ENCODE assay signal across 1 cellular context in the genomic region with DNA sequence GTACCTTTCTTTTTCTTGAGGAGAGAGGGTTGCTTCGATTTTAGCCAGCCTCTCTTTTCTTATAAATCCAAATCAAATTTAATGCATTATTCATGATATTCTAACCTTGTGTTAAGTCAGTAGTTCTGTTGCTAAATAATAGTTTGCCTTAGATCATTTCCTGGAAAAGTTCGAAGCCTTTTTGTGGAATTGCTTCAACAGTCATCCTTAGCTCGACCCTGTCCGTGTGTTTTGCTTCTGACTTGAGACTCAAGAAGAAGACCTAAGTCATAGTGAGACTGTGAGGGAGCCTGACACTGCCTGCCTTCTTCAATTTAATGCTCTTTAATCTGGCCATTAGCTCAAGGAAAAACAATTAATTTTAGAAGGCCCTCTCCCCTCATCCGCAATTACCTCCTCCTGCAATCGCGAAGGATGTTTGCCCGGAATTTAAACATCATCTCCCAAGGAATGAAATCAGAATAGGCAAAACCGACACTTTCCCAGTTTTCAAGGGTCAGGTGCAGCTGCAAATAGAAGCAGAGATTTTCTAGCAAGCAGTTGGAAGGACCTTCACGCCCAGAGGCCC.
A peak's percentile ranks its signal among the peaks of the same experiment; 100 is the strongest.
TF ChIP-seq lines count a peak whose summit lies in the region.

No MANE protein-coding gene starts in this region.

TF ChIP-seq in H1, 55 proteins besides CTCF, POLR2A, EP300 and RAD21:
- TF ChIP-seq TAF7 (optimal IDR thresholded peaks at IDR 0.05; ENCODE audit: borderline replicate concordance, low read depth, low read length), result no peak
- TF ChIP-seq, protein P1, sequence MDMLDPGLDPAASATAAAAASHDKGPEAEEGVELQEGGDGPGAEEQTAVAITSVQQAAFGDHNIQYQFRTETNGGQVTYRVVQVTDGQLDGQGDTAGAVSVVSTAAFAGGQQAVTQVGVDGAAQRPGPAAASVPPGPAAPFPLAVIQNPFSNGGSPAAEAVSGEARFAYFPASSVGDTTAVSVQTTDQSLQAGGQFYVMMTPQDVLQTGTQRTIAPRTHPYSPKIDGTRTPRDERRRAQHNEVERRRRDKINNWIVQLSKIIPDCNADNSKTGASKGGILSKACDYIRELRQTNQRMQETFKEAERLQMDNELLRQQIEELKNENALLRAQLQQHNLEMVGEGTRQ (IDR thresholded peaks at IDR 0.05; ENCODE audit: low read length), result 0 out of 2 replicates have a peak, but pooled peaks have one; percentile 10
